In the genomic region with DNA sequence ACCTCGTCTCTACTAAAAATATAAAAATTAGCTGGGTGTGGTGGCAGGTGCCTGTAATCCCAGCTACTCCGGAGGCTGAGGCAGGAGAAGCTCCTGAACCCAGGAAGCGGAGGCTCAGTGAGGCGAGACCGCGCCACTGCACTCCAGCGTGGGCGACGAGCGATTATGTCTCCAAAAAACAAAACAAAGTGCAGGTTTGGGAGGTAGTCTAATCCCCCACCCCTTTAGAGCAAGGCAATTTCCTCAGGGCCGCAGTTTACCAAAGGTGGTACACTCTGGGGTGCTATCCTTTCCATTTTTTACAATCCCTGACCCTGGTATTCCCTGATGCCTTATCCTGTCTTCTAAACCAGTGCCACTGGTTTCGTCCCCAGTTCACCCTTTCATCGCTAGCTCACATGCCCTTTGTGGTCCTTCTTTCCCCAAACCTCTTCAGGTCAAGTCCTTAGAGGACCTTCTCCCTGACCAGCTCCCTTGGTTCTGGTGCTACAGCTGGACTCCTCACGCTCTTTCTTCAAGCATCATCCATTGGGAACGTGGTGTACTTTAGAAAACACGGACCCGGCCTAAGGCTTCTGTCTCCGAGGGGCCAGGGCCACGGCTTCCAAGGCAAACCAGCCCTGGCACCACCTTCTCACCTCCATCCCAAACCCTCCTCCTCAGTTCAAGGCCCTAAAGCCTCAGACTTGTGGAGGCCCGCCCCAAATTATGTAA, we compare ENCODE assay signal across 1 cellular context.
TF ChIP-seq lines count a peak whose summit lies in the region.

No MANE protein-coding gene starts in this region.

TF ChIP-seq in HepG2, 621 proteins besides CTCF, POLR2A, EP300 and RAD21:
- no peak for TF ChIP-seq ZFP90 (CRISPR knock-in tag; IDR thresholded peaks at IDR 0.05; ENCODE audit: borderline replicate concordance)
- TF ChIP-seq, protein P1, sequence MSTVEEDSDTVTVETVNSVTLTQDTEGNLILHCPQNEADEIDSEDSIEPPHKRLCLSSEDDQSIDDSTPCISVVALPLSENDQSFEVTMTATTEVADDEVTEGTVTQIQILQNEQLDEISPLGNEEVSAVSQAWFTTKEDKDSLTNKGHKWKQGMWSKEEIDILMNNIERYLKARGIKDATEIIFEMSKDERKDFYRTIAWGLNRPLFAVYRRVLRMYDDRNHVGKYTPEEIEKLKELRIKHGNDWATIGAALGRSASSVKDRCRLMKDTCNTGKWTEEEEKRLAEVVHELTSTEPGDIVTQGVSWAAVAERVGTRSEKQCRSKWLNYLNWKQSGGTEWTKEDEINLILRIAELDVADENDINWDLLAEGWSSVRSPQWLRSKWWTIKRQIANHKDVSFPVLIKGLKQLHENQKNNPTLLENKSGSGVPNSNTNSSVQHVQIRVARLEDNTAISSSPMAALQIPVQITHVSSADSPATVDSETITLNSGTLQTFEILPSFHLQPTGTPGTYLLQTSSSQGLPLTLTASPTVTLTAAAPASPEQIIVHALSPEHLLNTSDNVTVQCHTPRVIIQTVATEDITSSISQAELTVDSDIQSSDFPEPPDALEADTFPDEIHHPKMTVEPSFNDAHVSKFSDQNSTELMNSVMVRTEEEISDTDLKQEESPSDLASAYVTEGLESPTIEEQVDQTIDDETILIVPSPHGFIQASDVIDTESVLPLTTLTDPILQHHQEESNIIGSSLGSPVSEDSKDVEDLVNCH (CRISPR knock-in tag; IDR thresholded peaks at IDR 0.05): no peak
- TF ChIP-seq, protein P2, sequence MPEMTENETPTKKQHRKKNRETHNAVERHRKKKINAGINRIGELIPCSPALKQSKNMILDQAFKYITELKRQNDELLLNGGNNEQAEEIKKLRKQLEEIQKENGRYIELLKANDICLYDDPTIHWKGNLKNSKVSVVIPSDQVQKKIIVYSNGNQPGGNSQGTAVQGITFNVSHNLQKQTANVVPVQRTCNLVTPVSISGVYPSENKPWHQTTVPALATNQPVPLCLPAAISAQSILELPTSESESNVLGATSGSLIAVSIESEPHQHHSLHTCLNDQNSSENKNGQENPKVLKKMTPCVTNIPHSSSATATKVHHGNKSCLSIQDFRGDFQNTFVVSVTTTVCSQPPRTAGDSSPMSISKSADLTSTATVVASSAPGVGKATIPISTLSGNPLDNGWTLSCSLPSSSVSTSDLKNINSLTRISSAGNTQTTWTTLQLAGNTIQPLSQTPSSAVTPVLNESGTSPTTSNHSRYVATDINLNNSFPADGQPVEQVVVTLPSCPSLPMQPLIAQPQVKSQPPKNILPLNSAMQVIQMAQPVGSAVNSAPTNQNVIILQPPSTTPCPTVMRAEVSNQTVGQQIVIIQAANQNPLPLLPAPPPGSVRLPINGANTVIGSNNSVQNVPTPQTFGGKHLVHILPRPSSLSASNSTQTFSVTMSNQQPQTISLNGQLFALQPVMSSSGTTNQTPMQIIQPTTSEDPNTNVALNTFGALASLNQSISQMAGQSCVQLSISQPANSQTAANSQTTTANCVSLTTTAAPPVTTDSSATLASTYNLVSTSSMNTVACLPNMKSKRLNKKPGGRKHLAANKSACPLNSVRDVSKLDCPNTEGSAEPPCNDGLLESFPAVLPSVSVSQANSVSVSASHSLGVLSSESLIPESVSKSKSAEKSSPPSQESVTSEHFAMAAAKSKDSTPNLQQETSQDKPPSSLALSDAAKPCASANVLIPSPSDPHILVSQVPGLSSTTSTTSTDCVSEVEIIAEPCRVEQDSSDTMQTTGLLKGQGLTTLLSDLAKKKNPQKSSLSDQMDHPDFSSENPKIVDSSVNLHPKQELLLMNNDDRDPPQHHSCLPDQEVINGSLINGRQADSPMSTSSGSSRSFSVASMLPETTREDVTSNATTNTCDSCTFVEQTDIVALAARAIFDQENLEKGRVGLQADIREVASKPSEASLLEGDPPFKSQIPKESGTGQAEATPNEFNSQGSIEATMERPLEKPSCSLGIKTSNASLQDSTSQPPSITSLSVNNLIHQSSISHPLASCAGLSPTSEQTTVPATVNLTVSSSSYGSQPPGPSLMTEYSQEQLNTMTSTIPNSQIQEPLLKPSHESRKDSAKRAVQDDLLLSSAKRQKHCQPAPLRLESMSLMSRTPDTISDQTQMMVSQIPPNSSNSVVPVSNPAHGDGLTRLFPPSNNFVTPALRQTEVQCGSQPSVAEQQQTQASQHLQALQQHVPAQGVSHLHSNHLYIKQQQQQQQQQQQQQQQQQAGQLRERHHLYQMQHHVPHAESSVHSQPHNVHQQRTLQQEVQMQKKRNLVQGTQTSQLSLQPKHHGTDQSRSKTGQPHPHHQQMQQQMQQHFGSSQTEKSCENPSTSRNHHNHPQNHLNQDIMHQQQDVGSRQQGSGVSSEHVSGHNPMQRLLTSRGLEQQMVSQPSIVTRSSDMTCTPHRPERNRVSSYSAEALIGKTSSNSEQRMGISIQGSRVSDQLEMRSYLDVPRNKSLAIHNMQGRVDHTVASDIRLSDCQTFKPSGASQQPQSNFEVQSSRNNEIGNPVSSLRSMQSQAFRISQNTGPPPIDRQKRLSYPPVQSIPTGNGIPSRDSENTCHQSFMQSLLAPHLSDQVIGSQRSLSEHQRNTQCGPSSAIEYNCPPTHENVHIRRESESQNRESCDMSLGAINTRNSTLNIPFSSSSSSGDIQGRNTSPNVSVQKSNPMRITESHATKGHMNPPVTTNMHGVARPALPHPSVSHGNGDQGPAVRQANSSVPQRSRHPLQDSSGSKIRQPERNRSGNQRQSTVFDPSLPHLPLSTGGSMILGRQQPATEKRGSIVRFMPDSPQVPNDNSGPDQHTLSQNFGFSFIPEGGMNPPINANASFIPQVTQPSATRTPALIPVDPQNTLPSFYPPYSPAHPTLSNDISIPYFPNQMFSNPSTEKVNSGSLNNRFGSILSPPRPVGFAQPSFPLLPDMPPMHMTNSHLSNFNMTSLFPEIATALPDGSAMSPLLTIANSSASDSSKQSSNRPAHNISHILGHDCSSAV (CRISPR knock-in tag; IDR thresholded peaks at IDR 0.05; ENCODE audit: borderline replicate concordance): no peak
- no peak for TF ChIP-seq ZNF773 (CRISPR knock-in tag; IDR thresholded peaks at IDR 0.05; ENCODE audit: borderline replicate concordance)
- TF ChIP-seq PRMT3 (CRISPR knock-in tag; IDR thresholded peaks at IDR 0.05; ENCODE audit: borderline replicate concordance, low read depth): no peak
- TF ChIP-seq ZSCAN29 (CRISPR knock-in tag; conservative IDR thresholded peaks at IDR 0.05): no peak
- 0 out of 2 replicates have a peak, but pooled peaks have one; percentile 7 for TF ChIP-seq ZNF232 (CRISPR knock-in tag; IDR thresholded peaks at IDR 0.05; ENCODE audit: borderline replicate concordance)
- no peak for TF ChIP-seq CCDC6 (CRISPR knock-in tag; IDR thresholded peaks at IDR 0.05)
- TF ChIP-seq REL (CRISPR knock-in tag; conservative IDR thresholded peaks at IDR 0.05): no peak
- TF ChIP-seq ZNF850 (CRISPR knock-in tag; conservative IDR thresholded peaks at IDR 0.05): no peak
- no peak for TF ChIP-seq TBL1XR1 (IDR thresholded peaks at IDR 0.05; ENCODE audit: borderline replicate concordance, low read length, partially characterized antibody)
- no peak for TF ChIP-seq KDM1A (CRISPR knock-in tag; IDR thresholded peaks at IDR 0.05)
- no peak for TF ChIP-seq RCOR2 (CRISPR knock-in tag; IDR thresholded peaks at IDR 0.05)
- TF ChIP-seq, protein P3, sequence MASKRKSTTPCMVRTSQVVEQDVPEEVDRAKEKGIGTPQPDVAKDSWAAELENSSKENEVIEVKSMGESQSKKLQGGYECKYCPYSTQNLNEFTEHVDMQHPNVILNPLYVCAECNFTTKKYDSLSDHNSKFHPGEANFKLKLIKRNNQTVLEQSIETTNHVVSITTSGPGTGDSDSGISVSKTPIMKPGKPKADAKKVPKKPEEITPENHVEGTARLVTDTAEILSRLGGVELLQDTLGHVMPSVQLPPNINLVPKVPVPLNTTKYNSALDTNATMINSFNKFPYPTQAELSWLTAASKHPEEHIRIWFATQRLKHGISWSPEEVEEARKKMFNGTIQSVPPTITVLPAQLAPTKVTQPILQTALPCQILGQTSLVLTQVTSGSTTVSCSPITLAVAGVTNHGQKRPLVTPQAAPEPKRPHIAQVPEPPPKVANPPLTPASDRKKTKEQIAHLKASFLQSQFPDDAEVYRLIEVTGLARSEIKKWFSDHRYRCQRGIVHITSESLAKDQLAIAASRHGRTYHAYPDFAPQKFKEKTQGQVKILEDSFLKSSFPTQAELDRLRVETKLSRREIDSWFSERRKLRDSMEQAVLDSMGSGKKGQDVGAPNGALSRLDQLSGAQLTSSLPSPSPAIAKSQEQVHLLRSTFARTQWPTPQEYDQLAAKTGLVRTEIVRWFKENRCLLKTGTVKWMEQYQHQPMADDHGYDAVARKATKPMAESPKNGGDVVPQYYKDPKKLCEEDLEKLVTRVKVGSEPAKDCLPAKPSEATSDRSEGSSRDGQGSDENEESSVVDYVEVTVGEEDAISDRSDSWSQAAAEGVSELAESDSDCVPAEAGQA (IDR thresholded peaks at IDR 0.05; ENCODE audit: low read depth): no peak
- TF ChIP-seq, protein P3 (CRISPR knock-in tag; IDR thresholded peaks at IDR 0.05; ENCODE audit: borderline replicate concordance): no peak
- TF ChIP-seq HES4 (CRISPR knock-in tag; IDR thresholded peaks at IDR 0.05; ENCODE audit: borderline replicate concordance): no peak
- no peak for TF ChIP-seq FOXO1 (CRISPR knock-in tag; IDR thresholded peaks at IDR 0.05)
- no peak for TF ChIP-seq JUN (CRISPR knock-in tag; IDR thresholded peaks at IDR 0.05)
- TF ChIP-seq MAZ (IDR thresholded peaks at IDR 0.05; ENCODE audit: borderline replicate concordance, low read depth, low read length): no peak
- TF ChIP-seq MAZ (CRISPR knock-in tag; IDR thresholded peaks at IDR 0.05; ENCODE audit: low read depth): 0 out of 2 replicates have a peak, but pooled peaks have one; percentile 17
- no peak for TF ChIP-seq CAMTA2 (CRISPR knock-in tag; IDR thresholded peaks at IDR 0.05; ENCODE audit: borderline replicate concordance)
- TF ChIP-seq KDM5B (CRISPR knock-in tag; IDR thresholded peaks at IDR 0.05; ENCODE audit: borderline replicate concordance): no peak
- TF ChIP-seq JDP2 (CRISPR knock-in tag; IDR thresholded peaks at IDR 0.05; ENCODE audit: borderline replicate concordance): no peak
- TF ChIP-seq SSRP1 (CRISPR knock-in tag; IDR thresholded peaks at IDR 0.05): no peak
- TF ChIP-seq, protein P4, sequence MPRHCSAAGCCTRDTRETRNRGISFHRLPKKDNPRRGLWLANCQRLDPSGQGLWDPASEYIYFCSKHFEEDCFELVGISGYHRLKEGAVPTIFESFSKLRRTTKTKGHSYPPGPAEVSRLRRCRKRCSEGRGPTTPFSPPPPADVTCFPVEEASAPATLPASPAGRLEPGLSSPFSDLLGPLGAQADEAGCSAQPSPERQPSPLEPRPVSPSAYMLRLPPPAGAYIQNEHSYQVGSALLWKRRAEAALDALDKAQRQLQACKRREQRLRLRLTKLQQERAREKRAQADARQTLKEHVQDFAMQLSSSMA (CRISPR knock-in tag; IDR thresholded peaks at IDR 0.05): 0 out of 2 replicates have a peak, but pooled peaks have one; percentile 13
- TF ChIP-seq NR2C2 (CRISPR knock-in tag; IDR thresholded peaks at IDR 0.05; ENCODE audit: borderline replicate concordance): no peak
- TF ChIP-seq, protein P5, sequence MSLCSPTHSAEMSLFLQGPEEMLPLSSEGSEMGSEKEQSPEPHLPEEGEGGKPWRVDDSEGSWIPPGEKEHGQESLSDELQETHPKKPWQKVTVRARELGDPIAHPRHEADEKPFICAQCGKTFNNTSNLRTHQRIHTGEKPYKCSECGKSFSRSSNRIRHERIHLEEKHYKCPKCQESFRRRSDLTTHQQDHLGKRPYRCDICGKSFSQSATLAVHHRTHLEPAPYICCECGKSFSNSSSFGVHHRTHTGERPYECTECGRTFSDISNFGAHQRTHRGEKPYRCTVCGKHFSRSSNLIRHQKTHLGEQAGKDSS (CRISPR knock-in tag; IDR thresholded peaks at IDR 0.05; ENCODE audit: borderline replicate concordance, low read depth): no peak
- no peak for TF ChIP-seq KDM6A (CRISPR knock-in tag; IDR thresholded peaks at IDR 0.05; ENCODE audit: low read depth)
- no peak for TF ChIP-seq SPEN (CRISPR knock-in tag; IDR thresholded peaks at IDR 0.05; ENCODE audit: low read depth)
- 0 out of 2 replicates have a peak, but pooled peaks have one; percentile 24 for TF ChIP-seq ZBTB38 (CRISPR knock-in tag; IDR thresholded peaks at IDR 0.05)
- TF ChIP-seq ZSCAN31 (CRISPR knock-in tag; IDR thresholded peaks at IDR 0.05; ENCODE audit: low read depth): peak; percentile 17; the same call in 1 of the 2 replicates
- no peak for TF ChIP-seq TCF12 (IDR thresholded peaks at IDR 0.05)
- no peak for TF ChIP-seq TCF12 (CRISPR knock-in tag; IDR thresholded peaks at IDR 0.05)
- TF ChIP-seq NR2F6 (IDR thresholded peaks at IDR 0.05): no peak
- TF ChIP-seq NR2F6 (CRISPR knock-in tag; IDR thresholded peaks at IDR 0.05): no peak
- TF ChIP-seq, protein P6, sequence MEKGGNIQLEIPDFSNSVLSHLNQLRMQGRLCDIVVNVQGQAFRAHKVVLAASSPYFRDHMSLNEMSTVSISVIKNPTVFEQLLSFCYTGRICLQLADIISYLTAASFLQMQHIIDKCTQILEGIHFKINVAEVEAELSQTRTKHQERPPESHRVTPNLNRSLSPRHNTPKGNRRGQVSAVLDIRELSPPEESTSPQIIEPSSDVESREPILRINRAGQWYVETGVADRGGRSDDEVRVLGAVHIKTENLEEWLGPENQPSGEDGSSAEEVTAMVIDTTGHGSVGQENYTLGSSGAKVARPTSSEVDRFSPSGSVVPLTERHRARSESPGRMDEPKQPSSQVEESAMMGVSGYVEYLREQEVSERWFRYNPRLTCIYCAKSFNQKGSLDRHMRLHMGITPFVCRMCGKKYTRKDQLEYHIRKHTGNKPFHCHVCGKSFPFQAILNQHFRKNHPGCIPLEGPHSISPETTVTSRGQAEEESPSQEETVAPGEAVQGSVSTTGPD (CRISPR knock-in tag; IDR thresholded peaks at IDR 0.05): no peak
- TF ChIP-seq ZNF598 (CRISPR knock-in tag; IDR thresholded peaks at IDR 0.05; ENCODE audit: borderline replicate concordance): no peak
- TF ChIP-seq ZNF674 (CRISPR knock-in tag; IDR thresholded peaks at IDR 0.05; ENCODE audit: low read depth): 0 out of 2 replicates have a peak, but pooled peaks have one; percentile 56
TF ChIP-seq in HepG2: peak in this region for 6.
